In genomic region chr14:105075364-105076295, GRCh38 we compare ENCODE assay signal across 10 cellular contexts. TPM values are rescaled to one million over a fixed set of nuclear protein-coding genes. Genes with fewer than 3 reads are reported as not detected.
DNase-seq lines count a peak whose midpoint lies in the region; ATAC-seq, FAIRE-seq and TF ChIP-seq lines count a peak whose summit lies in the region.
"Had no signal": no experiment of that assay in that cellular context is flagged by ENCODE, and none has a peak within 500 bp of the region (broad histone marks: within the 10 kb centered on the region; RNA-seq: fewer than 3 reads in every experiment).

No MANE protein-coding gene starts in this region.

- peaks cover 5% of the 10 kb centered on the region for H3K27me3 Mint-ChIP-seq in CD4-positive, CD25-positive, alpha-beta regulatory T cell
- H3K27me3 Mint-ChIP-seq in activated naive CD8-positive, alpha-beta T cell treated with anti-CD3 and anti-CD28 coated beads for 36 hours, result no peaks in the 10 kb centered on the region
- H3K27me3 Mint-ChIP-seq: activated naive CD4-positive, alpha-beta T cell treated with anti-CD3 and anti-CD28 coated beads, Interleukin-2, amount 50 U/mL, for 24 hours had no signal

- H3K4me3 ChIP-seq in CD4-positive, CD25-positive, alpha-beta regulatory T cell (ENCODE audit: low read depth, low read length), result no peak overlapping the region
- no peak overlapping the region for H3K4me3 ChIP-seq in mucosa of descending colon

- DNase-seq in CD4-positive, CD25-positive, alpha-beta regulatory T cell, result peak in 1 of 3 donors; percentile 71
- DNase-seq in GM19240 (ENCODE audit: insufficient read length, low spot score), result peak; percentile 68
- peak; percentile 45 for DNase-seq in NCI-H1105 (lab: John Stamatoyannopoulos, UW)
- peak; percentile 73 for DNase-seq in activated naive CD8-positive, alpha-beta T cell treated with anti-CD3 and anti-CD28 coated beads for 36 hours
- peak; percentile 33 to 80 (median 60) for DNase-seq in mucosa of descending colon
- no peak for DNase-seq in activated CD4-positive, CD25-positive, alpha-beta regulatory T cell (lab: John Stamatoyannopoulos, UW)
- no peak for DNase-seq in HTR-8/SVneo (ENCODE audit: insufficient read length, low spot score)

- FAIRE-seq in HTR-8/SVneo (lab: Jason Lieb, UNC), result no peak

- H3K4me1 Mint-ChIP-seq in CD4-positive, CD25-positive, alpha-beta regulatory T cell, result peaks cover 0 to 55% (median 15%) of the 10 kb centered on the region in 4 donors
- H3K4me1 Mint-ChIP-seq in activated naive CD8-positive, alpha-beta T cell treated with anti-CD3 and anti-CD28 coated beads for 36 hours, result peaks cover 25% of the 10 kb centered on the region

- H3K4me1 ChIP-seq in CD4-positive, CD25-positive, alpha-beta regulatory T cell (ENCODE audit: control insufficient read depth, insufficient read depth, low read length, poor library complexity, severe bottlenecking), result peaks cover 35% of the 10 kb centered on the region
- no peaks in the 10 kb centered on the region for H3K4me1 ChIP-seq in mucosa of descending colon (ENCODE audit: low read depth)

- ATAC-seq in CD4-positive, CD25-positive, alpha-beta regulatory T cell (ENCODE audit: low read depth in 2 of 2), result peak; percentile 41 to 54
- peak; percentile 72 for ATAC-seq in mucosa of descending colon
- no peak for ATAC-seq in GM19455 (IDR thresholded peaks at IDR 0.05; ENCODE audit: unreplicated experiment)

- H3K36me3 ChIP-seq in CD4-positive, CD25-positive, alpha-beta regulatory T cell (ENCODE audit: control insufficient read depth, insufficient read depth, low read length), result no peaks in the 10 kb centered on the region
- no peaks in the 10 kb centered on the region for H3K36me3 ChIP-seq in mucosa of descending colon (ENCODE audit: low read depth)

- peak overlapping the region in 2 of 3 donors; percentile 51 to 53 for H3K27ac Mint-ChIP-seq in CD4-positive, CD25-positive, alpha-beta regulatory T cell
- H3K27ac Mint-ChIP-seq in activated naive CD8-positive, alpha-beta T cell treated with anti-CD3 and anti-CD28 coated beads for 36 hours, result peak overlapping the region; percentile 71

- intact Hi-C loops in mucosa of descending colon (cut with DNase I, micrococcal nuclease), result no loop called here

- peak overlapping the region in 2 of 4 donors; percentile 44 to 60 for H3K4me3 Mint-ChIP-seq in CD4-positive, CD25-positive, alpha-beta regulatory T cell
- H3K4me3 Mint-ChIP-seq in activated naive CD8-positive, alpha-beta T cell treated with anti-CD3 and anti-CD28 coated beads for 36 hours, result no peak overlapping the region

- no peaks in the 10 kb centered on the region for H3K9me3 Mint-ChIP-seq in CD4-positive, CD25-positive, alpha-beta regulatory T cell
- no peaks in the 10 kb centered on the region for H3K9me3 Mint-ChIP-seq in activated naive CD8-positive, alpha-beta T cell treated with anti-CD3 and anti-CD28 coated beads for 36 hours
- H3K9me3 Mint-ChIP-seq: activated naive CD4-positive, alpha-beta T cell treated with anti-CD3 and anti-CD28 coated beads, Interleukin-2, amount 50 U/mL, for 24 hours had no signal

- TF ChIP-seq CTCF in mucosa of descending colon (IDR thresholded peaks at IDR 0.05), result no peak

- H3K27me3 ChIP-seq in CD4-positive, CD25-positive, alpha-beta regulatory T cell (ENCODE audit: control insufficient read depth, insufficient read depth, low read length), result no peaks in the 10 kb centered on the region

- no peaks in the 10 kb centered on the region for H3K9me3 ChIP-seq in CD4-positive, CD25-positive, alpha-beta regulatory T cell (ENCODE audit: control insufficient read depth in 2 of 2, low read length in 2 of 2)
- no peaks in the 10 kb centered on the region for H3K9me3 ChIP-seq in mucosa of descending colon

- no peaks in the 10 kb centered on the region for H3K36me3 Mint-ChIP-seq in CD4-positive, CD25-positive, alpha-beta regulatory T cell
- H3K36me3 Mint-ChIP-seq in activated naive CD8-positive, alpha-beta T cell treated with anti-CD3 and anti-CD28 coated beads for 36 hours, result no peaks in the 10 kb centered on the region
- H3K36me3 Mint-ChIP-seq: activated naive CD4-positive, alpha-beta T cell treated with anti-CD3 and anti-CD28 coated beads, Interleukin-2, amount 50 U/mL, for 24 hours had no signal

- H3K27ac ChIP-seq in CD4-positive, CD25-positive, alpha-beta regulatory T cell (ENCODE audit: insufficient read depth, low read length, poor library complexity, severe bottlenecking), result peak overlapping the region; percentile 41

RNA-seq across cellular contexts. Expression of gene GPR132, which starts 10.4 kb away (rescaled TPM):
- total RNA-seq in CD4-positive, CD25-positive, alpha-beta regulatory T cell, result 94.5 TPM
- 10 to 100 TPM in 3 of 4 donors, 1 to 10 TPM in 1; 8.8 to 17.5 (median 14.6) TPM for polyA plus RNA-seq in CD4-positive, CD25-positive, alpha-beta regulatory T cell
- total RNA-seq in activated naive CD8-positive, alpha-beta T cell treated with anti-CD3 and anti-CD28 coated beads for 36 hours, result 10 to 100 TPM; 23.9 to 24.1 TPM
- 1 to 10 TPM; 1.7 to 4.0 (median 3.1) TPM for total RNA-seq in mucosa of descending colon
- polyA plus RNA-seq: neural cell had no signal

RNA-seq across cellular contexts. Expression of gene CDCA4, which starts 54.7 kb away (rescaled TPM):
- total RNA-seq in CD4-positive, CD25-positive, alpha-beta regulatory T cell, result 16.5 TPM
- 10 to 100 TPM; 12.8 to 16.7 (median 14.9) TPM for polyA plus RNA-seq in CD4-positive, CD25-positive, alpha-beta regulatory T cell
- total RNA-seq in activated naive CD8-positive, alpha-beta T cell treated with anti-CD3 and anti-CD28 coated beads for 36 hours, result 10 to 100 TPM; 89.7 to 89.8 TPM
- total RNA-seq in mucosa of descending colon, result 1 to 10 TPM; 4.3 to 8.7 (median 5.6) TPM

Comparison
In these comparisons a context has a peak if more than half of its experiments do, and no peak if none do; other contexts are left out.
1. DNase-seq: peak in GM19240 (single experiment), NCI-H1105 (single experiment), activated naive CD8-positive, alpha-beta T cell treated with anti-CD3 and anti-CD28 coated beads for 36 hours (single experiment) and mucosa of descending colon (3 of 3); none in activated CD4-positive, CD25-positive, alpha-beta regulatory T cell (0 of 4) and HTR-8/SVneo (single experiment).
2. RNA of gene GPR132, which starts 10.4 kb away (total RNA-seq): 94.5 TPM in CD4-positive, CD25-positive, alpha-beta regulatory T cell (single experiment) and 23.9 to 24.1 TPM in activated naive CD8-positive, alpha-beta T cell treated with anti-CD3 and anti-CD28 coated beads for 36 hours; 1.7 to 4.0 TPM in mucosa of descending colon; every median in the first group is over 4 times any median in the second.